In genomic region chr12:132214161-132214476, GRCh38 we compare ENCODE assay signal across 35 cellular contexts.
"Had no signal": no experiment of that assay in that cellular context is flagged by ENCODE, and none has a peak within 500 bp of the region (broad histone marks: within the 10 kb centered on the region; RNA-seq: fewer than 3 reads in every experiment).

No MANE protein-coding gene starts in this region.

- DNase-seq: activated B cell treated with CpG ODN at 0.5 μM for 24 hours; activated CD4-positive, alpha-beta memory T cell treated with anti-CD3 and anti-CD28 coated beads for 36 hours; activated CD4-positive, alpha-beta T cell treated with anti-CD3 and anti-CD28 coated beads for 4 hours; activated CD4-positive, alpha-beta T cell treated with anti-CD3 and anti-CD28 coated beads, Interleukin-2, amount 10 ng/mL, durations not matched to agents 24 days and 14 days; activated CD4-positive, alpha-beta T cell treated with anti-CD3 and anti-CD28 coated beads, Interleukin-2, amount 50 U/mL, for 1 hour; activated CD4-positive, alpha-beta T cell treated with anti-CD3 and anti-CD28 coated beads, Interleukin-2, amount 50 U/mL, for 4 hours; activated CD4-positive, CD25-positive, alpha-beta regulatory T cell treated with anti-CD3 and anti-CD28 coated beads, Interleukin-2, amount 50 U/mL, for 72 hours; activated CD8-positive, alpha-beta memory T cell treated with anti-CD3 and anti-CD28 coated beads, Interleukin-2, amount 50 U/mL, for 4 hours; activated CD8-positive, alpha-beta T cell treated with anti-CD3 and anti-CD28 coated beads for 36 hours; activated effector memory CD4-positive, alpha-beta T cell treated with anti-CD3 and anti-CD28 coated beads, Interleukin-2, amount 50 U/mL, for 16 hours; activated gamma-delta T cell treated with Interleukin-2 at 50 U/mL for 16 hours; activated naive CD4-positive, alpha-beta T cell; activated naive CD4-positive, alpha-beta T cell treated with anti-CD3 and anti-CD28 coated beads for 36 hours; activated naive CD4-positive, alpha-beta T cell treated with anti-CD3 and anti-CD28 coated beads, Interleukin-2, amount 50 U/mL, for 16 hours; activated naive CD8-positive, alpha-beta T cell treated with anti-CD3 and anti-CD28 coated beads for 36 hours; activated T-cell treated with anti-CD3 and anti-CD28 coated beads for 4 hours; activated T-cell treated with anti-CD3 and anti-CD28 coated beads, Interleukin-2, amount 50 U/mL, for 1 hour; activated T-cell treated with anti-CD3 and anti-CD28 coated beads, Interleukin-2, amount 50 U/mL, for 4 hours; activated T-cell treated with anti-CD3 and anti-CD28 coated beads, Interleukin-2, amount 50 U/mL, for 72 hours; adrenal gland; amniotic stem cell; aorta; body of pancreas; brain microvascular endothelial cell; central memory CD4-positive, alpha-beta T cell; T-helper 1 cell; T-helper 2 cell; T-helper 9 cell had no signal

- H3K4me3 Mint-ChIP-seq: activated B cell treated with CpG ODN at 0.5 μM for 24 hours; activated CD4-positive, alpha-beta memory T cell treated with anti-CD3 and anti-CD28 coated beads for 36 hours; activated CD4-positive, alpha-beta T cell treated with anti-CD3 and anti-CD28 coated beads, Interleukin-2, amount 10 ng/mL, durations not matched to agents 24 days and 14 days; activated CD8-positive, alpha-beta T cell treated with anti-CD3 and anti-CD28 coated beads for 36 hours; activated naive CD4-positive, alpha-beta T cell treated with anti-CD3 and anti-CD28 coated beads for 36 hours; activated naive CD8-positive, alpha-beta T cell treated with anti-CD3 and anti-CD28 coated beads for 36 hours; activated T-cell treated with anti-CD3 and anti-CD28 coated beads, Interleukin-2, amount 50 U/mL, for 4 hours; activated T-cell treated with anti-CD3 and anti-CD28 coated beads, Interleukin-2, amount 50 U/mL, for 72 hours; activated T-helper 1 cell treated with anti-CD3 and anti-CD28 coated beads, Interleukin-12 subunit alpha, Interleukin-12 subunit beta, Interleukin-2, Interleukin-4 antibody, amounts not matched to agents 30 ng/mL and 10 ng/mL and 1 ng/mL, durations not matched to agents 14 hours and 24 hours and 36 hours; T-helper 1 cell treated with Interleukin-12 subunit alpha and Interleukin-12 subunit beta and Interleukin-4 antibody, amounts not matched to agents 30 μg/mL and 1 μg/mL, for 36 hours; T-helper 2 cell treated with Interferon-gamma antibody and Interleukin-4, amounts not matched to agents 5 μg/mL and 100 μg/mL, for 36 hours had no signal

- H3K9me3 ChIP-seq: adrenal gland, body of pancreas had no signal

- H3K4me1 Mint-ChIP-seq: activated CD4-positive, alpha-beta T cell treated with anti-CD3 and anti-CD28 coated beads, Interleukin-2, amount 10 ng/mL, durations not matched to agents 24 days and 14 days; activated naive CD8-positive, alpha-beta T cell treated with anti-CD3 and anti-CD28 coated beads for 36 hours had no signal

- ATAC-seq: activated CD8-positive, alpha-beta T cell treated with anti-CD3 and anti-CD28 coated beads for 36 hours; activated T-cell treated with anti-CD3 and anti-CD28 coated beads, Interleukin-2, amount 50 U/mL, for 4 hours; activated T-cell treated with anti-CD3 and anti-CD28 coated beads, Interleukin-2, amount 50 U/mL, for 72 hours; activated T-helper 17 cell treated with anti-CD3 and anti-CD28 coated beads, Interleukin-2, amount 50 U/mL, for 72 hours; body of pancreas had no signal

- H3K27me3 ChIP-seq: adrenal gland, body of pancreas, brain microvascular endothelial cell had no signal

- H3K27me3 Mint-ChIP-seq: activated CD4-positive, alpha-beta T cell treated with anti-CD3 and anti-CD28 coated beads, Interleukin-2, amount 10 ng/mL, durations not matched to agents 24 days and 14 days had no signal

- H3K4me1 ChIP-seq: adrenal gland, body of pancreas, breast epithelium had no signal

- H3K9me3 Mint-ChIP-seq: activated B cell treated with CpG ODN at 0.5 μM for 24 hours; activated CD4-positive, alpha-beta memory T cell treated with anti-CD3 and anti-CD28 coated beads for 36 hours; activated naive CD4-positive, alpha-beta T cell treated with anti-CD3 and anti-CD28 coated beads for 36 hours; activated naive CD8-positive, alpha-beta T cell treated with anti-CD3 and anti-CD28 coated beads for 36 hours; activated T-cell treated with anti-CD3 and anti-CD28 coated beads, Interleukin-2, amount 50 U/mL, for 4 hours had no signal

- H3K36me3 Mint-ChIP-seq: activated CD4-positive, alpha-beta memory T cell treated with anti-CD3 and anti-CD28 coated beads for 36 hours; activated naive CD4-positive, alpha-beta T cell treated with anti-CD3 and anti-CD28 coated beads, Interleukin-2, amount 50 U/mL, for 72 hours; activated naive CD8-positive, alpha-beta T cell treated with anti-CD3 and anti-CD28 coated beads for 36 hours had no signal

- H3K4me3 ChIP-seq: adrenal gland, body of pancreas, breast epithelium had no signal

- H3K27ac ChIP-seq: adrenal gland, body of pancreas, brain microvascular endothelial cell, breast epithelium, VCaP had no signal

- H3K27ac Mint-ChIP-seq: activated CD4-positive, alpha-beta memory T cell treated with anti-CD3 and anti-CD28 coated beads for 36 hours; activated CD4-positive, alpha-beta T cell treated with anti-CD3 and anti-CD28 coated beads, Interleukin-2, amount 10 ng/mL, durations not matched to agents 24 days and 14 days; activated CD8-positive, alpha-beta T cell treated with anti-CD3 and anti-CD28 coated beads for 36 hours; activated naive CD4-positive, alpha-beta T cell treated with anti-CD3 and anti-CD28 coated beads for 36 hours; activated naive CD4-positive, alpha-beta T cell treated with anti-CD3 and anti-CD28 coated beads, Interleukin-2, amount 50 U/mL, for 72 hours; activated naive CD8-positive, alpha-beta T cell treated with anti-CD3 and anti-CD28 coated beads for 36 hours; activated T-cell treated with anti-CD3 and anti-CD28 coated beads, Interleukin-2, amount 50 U/mL, for 72 hours; activated T-helper 1 cell treated with anti-CD3 and anti-CD28 coated beads, Interleukin-12 subunit alpha, Interleukin-12 subunit beta, Interleukin-2, Interleukin-4 antibody, amounts not matched to agents 30 ng/mL and 10 ng/mL and 1 ng/mL, durations not matched to agents 14 hours and 24 hours and 36 hours; activated T-helper 17 cell treated with anti-CD3 and anti-CD28 coated beads, Interleukin-2, amount 50 U/mL, for 72 hours; T-helper 1 cell treated with Interleukin-12 subunit alpha and Interleukin-12 subunit beta and Interleukin-4 antibody, amounts not matched to agents 30 μg/mL and 1 μg/mL, for 36 hours; T-helper 2 cell treated with Interferon-gamma antibody and Interleukin-4, amounts not matched to agents 5 μg/mL and 100 μg/mL, for 36 hours had no signal

- H3K36me3 ChIP-seq: adrenal gland, brain microvascular endothelial cell, breast epithelium had no signal
